In genomic region chrX:150546711-150547153, GRCh38 we compare ENCODE assay signal across 10 cellular contexts. TPM values are rescaled to one million over a fixed set of nuclear protein-coding genes. Genes with fewer than 3 reads are reported as not detected.
DNase-seq lines count a peak whose midpoint lies in the region; ATAC-seq, FAIRE-seq and TF ChIP-seq lines count a peak whose summit lies in the region.
"Had no signal": no experiment of that assay in that cellular context is flagged by ENCODE, and none has a peak within 500 bp of the region (broad histone marks: within the 10 kb centered on the region; RNA-seq: fewer than 3 reads in every experiment).

No MANE protein-coding gene starts in this region.

- H3K4me2 ChIP-seq in astrocyte (ENCODE audit: low read length), result no peak overlapping the region
- H3K4me2 ChIP-seq: KMS-11 had no signal

- H2AFZ ChIP-seq in astrocyte (ENCODE audit: low read depth, low read length), result peak overlapping the region; percentile 77

- ATAC-seq in heart right ventricle (peak in 6 of 8 donors; percentile 22 to 55 (median 38)), Right ventricle myocardium superior (ENCODE audit: poor library complexity) (no peak), naive B cell (ENCODE audit: low read depth in 2 of 2) (peak; percentile 8 to 26), upper lobe of right lung (no peak)

- H3K27ac ChIP-seq in heart right ventricle, result peak overlapping the region in 9 of 10 donors; percentile 66 to 88 (median 76)
- no peak overlapping the region for H3K27ac ChIP-seq in astrocyte (ENCODE audit: low read depth, low read length)
- peak overlapping the region; percentile 85 for H3K27ac ChIP-seq in upper lobe of right lung
- H3K27ac ChIP-seq: KMS-11 had no signal

- H3K4me1 Mint-ChIP-seq in astrocyte (ENCODE audit: low read depth, unreplicated experiment), result no peaks in the 10 kb centered on the region
- H3K4me1 Mint-ChIP-seq in naive B cell, result peaks cover 34 to 45% (median 36%) of the 10 kb centered on the region in 3 donors

- no peak for DNase-seq in heart right ventricle
- no peak for DNase-seq in Right ventricle myocardium superior
- no peak for DNase-seq in astrocyte (ENCODE audit: low read depth)
- DNase-seq in naive B cell, result no peak
- DNase-seq in upper lobe of right lung, result no peak
- DNase-seq in foreskin fibroblast, result no peak
- DNase-seq in putamen (ENCODE audit: low spot score), result no peak
- DNase-seq in NCI-H1694 treated with DMSO at 0.1 percent for 48 hours (lab: John Stamatoyannopoulos, UW), result no peak

- 36 to 52% methylated on average over 9 of the region's 9 CpGs for WGBS in heart right ventricle, 2 donors

- TF ChIP-seq CTCF in heart right ventricle (IDR thresholded peaks at IDR 0.05) (no peak), astrocyte (IDR thresholded peaks at IDR 0.05; ENCODE audit: insufficient read depth, low read depth, low read length) (no peak), upper lobe of right lung (IDR thresholded peaks at IDR 0.05) (no peak), foreskin fibroblast (IDR thresholded peaks at IDR 0.05; ENCODE audit: low read depth, low read length) (no peak)

- no peak overlapping the region for H3K9ac ChIP-seq in astrocyte (ENCODE audit: low read length)
- H3K9ac ChIP-seq: KMS-11 had no signal

- peaks cover 0 to 4% (median 0%) of the 10 kb centered on the region in 7 donors for H3K27me3 ChIP-seq in heart right ventricle
- no peaks in the 10 kb centered on the region for H3K27me3 ChIP-seq in astrocyte (ENCODE audit: insufficient read depth, low read length)
- H3K27me3 ChIP-seq in upper lobe of right lung, result no peaks in the 10 kb centered on the region

- FAIRE-seq in astrocyte (lab: Jason Lieb, UNC), result no peak
- FAIRE-seq: colon had no signal

- H3K27me3 Mint-ChIP-seq in astrocyte (ENCODE audit: low read depth, unreplicated experiment) (peaks cover 7% of the 10 kb centered on the region), naive B cell (no peaks in the 10 kb centered on the region)

- H3K4me3 ChIP-seq in heart right ventricle, result peak overlapping the region in 3 of 10 donors; percentile 48 to 55 (median 49)
- H3K4me3 ChIP-seq in astrocyte (ENCODE audit: insufficient read depth, low read depth, low read length), result no peak overlapping the region
- H3K4me3 ChIP-seq in upper lobe of right lung, result no peak overlapping the region
- no peak overlapping the region for H3K4me3 ChIP-seq in foreskin fibroblast (ENCODE audit: low read depth in 1 of 2, low read length in 2 of 2)

- H3K9me3 Mint-ChIP-seq in astrocyte (ENCODE audit: unreplicated experiment) (no peaks in the 10 kb centered on the region), naive B cell (peaks cover 0 to 3% (median 0%) of the 10 kb centered on the region in 7 donors)

- no peaks in the 10 kb centered on the region for H3K9me3 ChIP-seq in heart right ventricle
- H3K9me3 ChIP-seq in astrocyte (ENCODE audit: insufficient read depth, low read depth, low read length), result no peaks in the 10 kb centered on the region
- H3K9me3 ChIP-seq in upper lobe of right lung, result no peaks in the 10 kb centered on the region

- no peaks in the 10 kb centered on the region for H3K79me2 ChIP-seq in astrocyte (ENCODE audit: insufficient read depth, low read length)

- H3K36me3 Mint-ChIP-seq in astrocyte (ENCODE audit: low read depth, unreplicated experiment) (no peaks in the 10 kb centered on the region), naive B cell (no peaks in the 10 kb centered on the region)

- H4K20me1 ChIP-seq in astrocyte (ENCODE audit: insufficient read depth, low read length), result no peaks in the 10 kb centered on the region

- H3K36me3 ChIP-seq in heart right ventricle (no peaks in the 10 kb centered on the region), astrocyte (ENCODE audit: insufficient read depth, low read length) (no peaks in the 10 kb centered on the region), upper lobe of right lung (no peaks in the 10 kb centered on the region)

- intact Hi-C loops in heart right ventricle (cut with DNase I), result loop anchor here in 1 of 10 donors (5.0 kb wide), 2 partner anchors 39 to 41 kb away; no protein-coding TSS in a partner anchor
- intact Hi-C loops in Right ventricle myocardium superior (cut with DNase I), result no loop called here
- intact Hi-C loops in upper lobe of right lung (cut with DNase I), result no loop called here

- H3K4me3 Mint-ChIP-seq in astrocyte (ENCODE audit: unreplicated experiment) (no peak overlapping the region), naive B cell (peak overlapping the region; percentile 53 to 87 (median 80))

- peaks cover 0 to 43% (median 11%) of the 10 kb centered on the region in 9 donors for H3K4me1 ChIP-seq in heart right ventricle
- H3K4me1 ChIP-seq in astrocyte (ENCODE audit: insufficient read depth, low read length), result peaks cover 18% of the 10 kb centered on the region
- H3K4me1 ChIP-seq in upper lobe of right lung, result peaks cover 4% of the 10 kb centered on the region

- no peak overlapping the region for H3K27ac Mint-ChIP-seq in astrocyte (ENCODE audit: unreplicated experiment)
- H3K27ac Mint-ChIP-seq in naive B cell, result peak overlapping the region in 4 of 6 donors; percentile 28 to 75 (median 50)

RNA-seq across cellular contexts. Expression of gene MTM1, which starts 21.7 kb away (rescaled TPM):
- 10 to 100 TPM in 6 of 10 donors, 1 to 10 TPM in 4; 9.2 to 14.0 (median 11.2) TPM for total RNA-seq in heart right ventricle
- polyA plus RNA-seq in heart right ventricle, result 1 to 10 TPM; 2.4 to 4.1 TPM
- total RNA-seq in Right ventricle myocardium superior, result 8.7 TPM
- 10.7 and 11.0 TPM in 2 replicates for total RNA-seq in astrocyte
- 10 to 100 TPM; 18.4 to 30.7 (median 26.9) TPM for polyA plus RNA-seq in naive B cell (ENCODE audit: low read depth in 6 of 6)
- total RNA-seq in upper lobe of right lung, result 28.4 TPM

Comparison
In these comparisons a context has a peak if more than half of its experiments do, and no peak if none do; other contexts are left out.
1. ATAC-seq: peak in heart right ventricle (6 of 8) and naive B cell (2 of 2); none in Right ventricle myocardium superior (single experiment) and upper lobe of right lung (single experiment).